Comparison of ENCODE assay signal across 24 cellular contexts in genomic region chr14:52103416-52103815, GRCh38.
"Had no signal": no experiment of that assay in that cellular context is flagged by ENCODE, and none has a peak within 500 bp of the region (broad histone marks: within the 10 kb centered on the region; RNA-seq: fewer than 3 reads in every experiment).

No MANE protein-coding gene starts in this region.

- DNase-seq: activated CD4-positive, alpha-beta T cell treated with anti-CD3 and anti-CD28 coated beads for 4 hours; activated CD4-positive, alpha-beta T cell treated with anti-CD3 and anti-CD28 coated beads, Interleukin-2, amount 50 U/mL, for 4 hours; activated effector memory CD4-positive, alpha-beta T cell treated with Interleukin-2 at 50 U/mL for 16 hours; activated naive CD4-positive, alpha-beta T cell treated with Interleukin-2 at 50 U/mL for 16 hours; activated T-cell treated with anti-CD3 and anti-CD28 coated beads for 4 hours; anterior cingulate cortex; colonic mucosa; effector CD8-positive, alpha-beta T cell; gastrocnemius medialis; glutamatergic neuron; left lung; lower lobe of right lung; mesendoderm; natural killer cell; posterior cingulate gyrus; right cardiac atrium; spleen; stimulated activated CD4-positive, alpha-beta T cell treated with anti-CD3 and anti-CD28 coated beads, Interleukin-2, amount 100 ng/mL, for 48 hours; stimulated activated naive CD4-positive, alpha-beta T cell treated with Interleukin-2 at 50 U/mL for 16 hours; transverse colon had no signal

- H3K4me1 Mint-ChIP-seq: central memory CD8-positive, alpha-beta T cell; natural killer cell had no signal

- H3K9me3 Mint-ChIP-seq: central memory CD8-positive, alpha-beta T cell; natural killer cell had no signal

- H3K27me3 ChIP-seq: colonic mucosa, gastrocnemius medialis, left lung, spleen, transverse colon had no signal

- H3K4me3 Mint-ChIP-seq: activated naive CD8-positive, alpha-beta T cell; central memory CD8-positive, alpha-beta T cell; natural killer cell had no signal

- H3K27me3 Mint-ChIP-seq: activated naive CD8-positive, alpha-beta T cell; central memory CD8-positive, alpha-beta T cell had no signal

- H3K36me3 ChIP-seq: colonic mucosa, gastrocnemius medialis, left lung, lower lobe of right lung, spleen, transverse colon had no signal

- H3K27ac Mint-ChIP-seq: activated naive CD8-positive, alpha-beta T cell; natural killer cell had no signal

- H3K27ac ChIP-seq: colonic mucosa, epithelial cell of prostate, gastrocnemius medialis, left lung, lower lobe of right lung, spleen, transverse colon, VCaP had no signal

- H3K9me3 ChIP-seq: colonic mucosa, gastrocnemius medialis, left lung, lower lobe of right lung, spleen, transverse colon had no signal

- H3K36me3 Mint-ChIP-seq: natural killer cell had no signal

- H3K4me3 ChIP-seq: colonic mucosa, gastrocnemius medialis, left lung, lower lobe of right lung, spleen, transverse colon had no signal

- H3K4me1 ChIP-seq: colonic mucosa, gastrocnemius medialis, left lung, lower lobe of right lung, spleen had no signal
